Comparison of ENCODE assay signal across 1 cellular context in genomic region chr15:63510548-63510940, GRCh38.
TF ChIP-seq lines count a peak whose summit lies in the region.

No MANE protein-coding gene starts in this region.

TF ChIP-seq in IMR-90, 13 proteins besides CTCF, POLR2A, EP300 and RAD21:
- TF ChIP-seq BHLHE40 (IDR thresholded peaks at IDR 0.05; ENCODE audit: low read depth, low read length) = no peak
- TF ChIP-seq ELK1 (IDR thresholded peaks at IDR 0.05; ENCODE audit: borderline replicate concordance, low read depth, low read length) = no peak
- TF ChIP-seq RFX5 (IDR thresholded peaks at IDR 0.05; ENCODE audit: low read depth, low read length) = no peak
- no peak for TF ChIP-seq CHD1 (IDR thresholded peaks at IDR 0.05; ENCODE audit: low read depth, low read length)
- TF ChIP-seq NFE2L2 (IDR thresholded peaks at IDR 0.05; ENCODE audit: low read depth, low read length) = no peak
- TF ChIP-seq RCOR1 (IDR thresholded peaks at IDR 0.05; ENCODE audit: insufficient replicate concordance, low read length) = no peak
- TF ChIP-seq FOS (IDR thresholded peaks at IDR 0.05; ENCODE audit: low read depth, low read length) = no peak
- TF ChIP-seq USF2 (IDR thresholded peaks at IDR 0.05; ENCODE audit: low read depth, low read length) = no peak
- TF ChIP-seq MXI1 (IDR thresholded peaks at IDR 0.05; ENCODE audit: borderline replicate concordance, low read depth, low read length) = no peak
- no peak for TF ChIP-seq MAFK (IDR thresholded peaks at IDR 0.05; ENCODE audit: low read depth, low read length)
